In genomic region chr12:45655186-45655585, GRCh38 we compare ENCODE assay signal across 9 cellular contexts.
DNase-seq lines count a peak whose midpoint lies in the region; ATAC-seq, FAIRE-seq and TF ChIP-seq lines count a peak whose summit lies in the region.
"Had no signal": no experiment of that assay in that cellular context is flagged by ENCODE, and none has a peak within 500 bp of the region (broad histone marks: within the 10 kb centered on the region; RNA-seq: fewer than 3 reads in every experiment).

No MANE protein-coding gene starts in this region.

- no peak overlapping the region for H2AFZ ChIP-seq in GM12878 (ENCODE audit: control insufficient read depth, low read depth, low read length)

- H3K27me3 ChIP-seq in GM12878 (replicated peaks in 1 of 2; ENCODE audit: control insufficient read depth in 2 of 2, insufficient read depth in 2 of 2, low read length in 1 of 2): peaks cover 0 to under 1% of the 10 kb centered on the region in 2 experiments; a peak in 1 of 4 replicates

- no peaks in the 10 kb centered on the region for H3K36me3 ChIP-seq in GM12878 (ENCODE audit: control insufficient read depth in 2 of 2, insufficient read depth in 2 of 2, low read length in 1 of 2)

- H3K79me2 ChIP-seq in GM12878 (ENCODE audit: control insufficient read depth, insufficient read depth, low read length): no peaks in the 10 kb centered on the region

- FAIRE-seq in GM12878 (lab: Jason Lieb, UNC): peak; percentile 49
- FAIRE-seq: colon had no signal

- TF ChIP-seq POLR2A in GM12878 (IDR thresholded peaks at IDR 0.05; ENCODE audit: low read depth, low read length): no peak

- H3K4me1 ChIP-seq in GM12878 (ENCODE audit: control insufficient read depth, insufficient read depth, low read length): no peaks in the 10 kb centered on the region

- H3K9me3 ChIP-seq in GM12878 (replicated peaks; ENCODE audit: control insufficient read depth, insufficient read depth, low read length): no peaks in the 10 kb centered on the region; the same call in 2 of the 3 replicates

- H3K4me3 ChIP-seq in GM12878: no peak overlapping the region

- in situ Hi-C loops in SK-MEL-5 (cut with HindIII; ENCODE audit: low pct_unique_long_range_greater_than_20kb, low sequenced_read_pairs): no loop called here
- in situ Hi-C loops in GM12878 (cut with MboI): no loop called here

- DNase-seq in D341Med (ENCODE audit: low spot score) (peak; percentile 37), SK-MEL-5 (ENCODE audit: low read depth, low spot score) (peak; percentile 34), GM12878 (ENCODE audit: low read depth, low spot score) (no peak), cerebellum (ENCODE audit: low spot score) (no peak), HPDE6-E6E7 (ENCODE audit: extremely low spot score) (no peak)
- peak; percentile 5 to 27 for DNase-seq in stimulated activated CD4-positive, alpha-beta T cell treated with anti-CD3 and anti-CD28 coated beads, Interleukin-15, amount 100 ng/mL, for 48 hours (ENCODE audit: low read depth in 2 of 2)

- H4K20me1 ChIP-seq in GM12878 (ENCODE audit: control insufficient read depth, insufficient read depth): no peaks in the 10 kb centered on the region

- ATAC-seq in HG03135 (IDR thresholded peaks at IDR 0.05; ENCODE audit: unreplicated experiment): peak; percentile 83
- peak; percentile 73 for ATAC-seq in GM12878
- no peak for ATAC-seq in GM18873 (IDR thresholded peaks at IDR 0.05; ENCODE audit: low FRiP score, unreplicated experiment)

- POLR2A ChIA-PET in GM12878 (lab: Charles Lee): interaction anchor here (0.6 kb wide), 1 partner anchor 85 kb away, joined by 3 read pairs; no protein-coding TSS in a partner anchor

- no TSS peak for BruUV-seq in GM12878 (replicated peaks; lab: Mats Ljungman, UMichigan)

- H3K4me2 ChIP-seq in GM12878 (ENCODE audit: control insufficient read depth, insufficient read depth): no peak overlapping the region

- peak; percentile 30; the same call in 1 of the 2 replicates for TF ChIP-seq RAD21 in GM12878 (IDR thresholded peaks at IDR 0.05; ENCODE audit: insufficient read depth, low read depth, low read length)

- intact Hi-C loops in GM12878 (cut with micrococcal nuclease; ENCODE audit: unreplicated experiment): no loop called here

- H3K27ac ChIP-seq in GM12878 (ENCODE audit: control insufficient read depth, insufficient read depth): no peak overlapping the region

- 54% methylated on average over 5 of the region's 5 CpGs for WGBS in GM12878 (ENCODE audit: insufficient coverage, insufficient replicate concordance, low lambda C conversion rate, missing lambda C conversion rate)

- CTCF ChIA-PET in GM12878 (lab: Yijun Ruan, JAX): interaction anchor here (0.9 to 1.3 kb wide), 2 partner anchors 68 to 111 kb away, joined by 3 to 6 read pairs; no protein-coding TSS in a partner anchor

- TF ChIP-seq CTCF in GM12878 (IDR thresholded peaks at IDR 0.05 in 2 of 3, conservative IDR thresholded peaks at IDR 0.05 in 1 of 3; ENCODE audit: control insufficient read depth in 2 of 3, extremely low read depth in 1 of 3, insufficient read depth in 1 of 3, low read depth in 3 of 3, low read length in 3 of 3): no peak

- RAD21 ChIA-PET in GM12878 (lab: Charles Lee; ENCODE audit: unreplicated experiment): interaction anchor here (1.0 kb wide), 1 partner anchor 111 kb away, joined by 3 read pairs; no protein-coding TSS in a partner anchor

- no peak overlapping the region for H3K9ac ChIP-seq in GM12878 (ENCODE audit: control insufficient read depth, insufficient read depth, low read length)

- no peak for TF ChIP-seq EP300 in GM12878 (IDR thresholded peaks at IDR 0.05; ENCODE audit: borderline replicate concordance in 1 of 2, control insufficient read depth in 1 of 2, low read depth in 2 of 2, low read length in 2 of 2)

- SMC1A ChIA-PET in GM12878 (lab: Charles Lee; ENCODE audit: uncharacterized antibody, unreplicated experiment): interaction anchor here (0.7 to 1.9 kb wide), 3 partner anchors 14 to 306 kb away, joined by 3 to 4 read pairs (median 3); no protein-coding TSS in a partner anchor

TF ChIP-seq in GM12878, 131 proteins besides CTCF, POLR2A, EP300 and RAD21:
- TF ChIP-seq KAT2A (conservative IDR thresholded peaks at IDR 0.05; ENCODE audit: control insufficient read depth, low read depth, low read length) (no peak), SMC3 (IDR thresholded peaks at IDR 0.05; ENCODE audit: borderline replicate concordance, low read length) (0 out of 2 replicates have a peak, but pooled peaks have one; percentile 7)

Comparison
In these comparisons a context has a peak if more than half of its experiments do, and no peak if none do; other contexts are left out.
1. DNase-seq: peak in D341Med (single experiment), SK-MEL-5 (single experiment) and stimulated activated CD4-positive, alpha-beta T cell treated with anti-CD3 and anti-CD28 coated beads, Interleukin-15, amount 100 ng/mL, for 48 hours (2 of 2); none in GM12878 (single experiment), cerebellum (single experiment) and HPDE6-E6E7 (single experiment).